In genomic region chr1:17189632-17190525, GRCh38 we compare ENCODE assay signal across 13 cellular contexts. TPM values are rescaled to one million over a fixed set of nuclear protein-coding genes. Genes with fewer than 3 reads are reported as not detected.
DNase-seq lines count a peak whose midpoint lies in the region; ATAC-seq and TF ChIP-seq lines count a peak whose summit lies in the region.
"Had no signal": no experiment of that assay in that cellular context is flagged by ENCODE, and none has a peak within 500 bp of the region (broad histone marks: within the 10 kb centered on the region; RNA-seq: fewer than 3 reads in every experiment).

No MANE protein-coding gene starts in this region.

- peak overlapping the region; percentile 56 for H3K56ac ChIP-seq in mesendoderm (ENCODE audit: low read length)

- no peak overlapping the region for H3K9ac ChIP-seq in mesendoderm (ENCODE audit: low read length)

- no peak overlapping the region for H3K4me3 ChIP-seq in mesendoderm (ENCODE audit: low read length)
- H3K4me3 ChIP-seq: gastroesophageal sphincter had no signal

- no peak for ATAC-seq in activated CD8-positive, alpha-beta T cell treated with anti-CD3 and anti-CD28 coated beads, Interleukin-2, amount 10 ng/mL, durations not matched to agents 7 days and 5 days
- ATAC-seq in HG03095 (IDR thresholded peaks at IDR 0.05; ENCODE audit: unreplicated experiment), result no peak
- ATAC-seq: gastroesophageal sphincter; naive thymus-derived CD8-positive, alpha-beta T cell had no signal

- H2AK5ac ChIP-seq in mesendoderm (ENCODE audit: low read length), result no peak overlapping the region

- DNase-seq in AG08395 (ENCODE audit: low spot score) (peak; percentile 96), LoVo (ENCODE audit: low spot score) (peak; percentile 78), chondrocyte (ENCODE audit: low spot score) (no peak), mesendoderm (peak; percentile 86)
- no peak for DNase-seq in effector CD8-positive, alpha-beta T cell (lab: John Stamatoyannopoulos, UW)
- DNase-seq in activated CD4-positive, alpha-beta T cell treated with anti-CD3 and anti-CD28 coated beads, Interleukin-2, amount 50 U/mL, for 48 hours, result no peak
- no peak for DNase-seq in activated CD8-positive, alpha-beta T cell treated with anti-CD3 and anti-CD28 coated beads, Interleukin-2, amount 10 ng/mL, durations not matched to agents 7 days and 5 days
- DNase-seq: activated naive CD4-positive, alpha-beta T cell treated with anti-CD3 and anti-CD28 coated beads, Interleukin-2, amount 50 U/mL, for 16 hours; C1 segment of cervical spinal cord had no signal

- peak overlapping the region; percentile 80 for H3K27ac Mint-ChIP-seq in chondrocyte (ENCODE audit: unreplicated experiment)
- no peak overlapping the region for H3K27ac Mint-ChIP-seq in activated CD8-positive, alpha-beta T cell treated with anti-CD3 and anti-CD28 coated beads, Interleukin-2, amount 10 ng/mL, durations not matched to agents 7 days and 5 days
- H3K27ac Mint-ChIP-seq: naive thymus-derived CD8-positive, alpha-beta T cell had no signal

- H3K36me3 ChIP-seq in mesendoderm (ENCODE audit: control insufficient read depth, insufficient read depth, low read length), result no peaks in the 10 kb centered on the region
- H3K36me3 ChIP-seq: gastroesophageal sphincter had no signal

- peak overlapping the region; percentile 13 for H3K4me3 Mint-ChIP-seq in chondrocyte (ENCODE audit: unreplicated experiment)
- H3K4me3 Mint-ChIP-seq in activated CD8-positive, alpha-beta T cell treated with anti-CD3 and anti-CD28 coated beads, Interleukin-2, amount 10 ng/mL, durations not matched to agents 7 days and 5 days, result no peak overlapping the region
- H3K4me3 Mint-ChIP-seq: naive thymus-derived CD8-positive, alpha-beta T cell had no signal

- H2BK5ac ChIP-seq in mesendoderm (ENCODE audit: low read length), result no peak overlapping the region

- no peak overlapping the region for H3K4ac ChIP-seq in mesendoderm (ENCODE audit: low read depth, low read length)

- H2BK120ac ChIP-seq in mesendoderm (ENCODE audit: low read depth, low read length), result no peak overlapping the region

- no peak overlapping the region for H3K23ac ChIP-seq in mesendoderm (ENCODE audit: low read length)

- H3K18ac ChIP-seq in mesendoderm (ENCODE audit: low read length), result no peak overlapping the region

- no CpG with 5 or more reads among the region's 12 CpGs for WGBS in mesendoderm (ENCODE audit: extremely low coverage, insufficient coverage, low lambda C conversion rate)

- H3K27me3 ChIP-seq in mesendoderm (ENCODE audit: insufficient read depth, low read length, poor library complexity), result no peaks in the 10 kb centered on the region

- no peak for TF ChIP-seq CTCF in chondrocyte (IDR thresholded peaks at IDR 0.05)

- no peak overlapping the region for H2BK15ac ChIP-seq in mesendoderm (replicated peaks; ENCODE audit: low read depth)

- H3K27ac ChIP-seq in mesendoderm (ENCODE audit: low read depth, low read length), result no peak overlapping the region
- H3K27ac ChIP-seq: gastroesophageal sphincter had no signal

- no peaks in the 10 kb centered on the region for H3K27me3 Mint-ChIP-seq in chondrocyte (ENCODE audit: low read depth)
- H3K27me3 Mint-ChIP-seq in activated CD8-positive, alpha-beta T cell treated with anti-CD3 and anti-CD28 coated beads, Interleukin-2, amount 10 ng/mL, durations not matched to agents 7 days and 5 days (ENCODE audit: low read depth), result peaks cover 22% of the 10 kb centered on the region

- H3K4me1 ChIP-seq in mesendoderm (ENCODE audit: control insufficient read depth, low read depth, low read length), result no peaks in the 10 kb centered on the region
- H3K4me1 ChIP-seq: gastroesophageal sphincter had no signal

- no peak overlapping the region for H3K4me2 ChIP-seq in mesendoderm (ENCODE audit: low read length)

- H4K8ac ChIP-seq in mesendoderm (ENCODE audit: low read depth, low read length), result no peak overlapping the region

- CTCF ChIA-PET in activated CD8-positive, alpha-beta T cell treated with anti-CD3 and anti-CD28 coated beads, Interleukin-2, amount 10 ng/mL, durations not matched to agents 7 days and 5 days (lab: Charles Lee), result no interaction called here

- H3K79me1 ChIP-seq in mesendoderm (ENCODE audit: low read length), result no peaks in the 10 kb centered on the region

- H3K4me1 Mint-ChIP-seq in chondrocyte (ENCODE audit: low read depth), result peaks cover 64% of the 10 kb centered on the region
- H3K4me1 Mint-ChIP-seq in activated CD8-positive, alpha-beta T cell treated with anti-CD3 and anti-CD28 coated beads, Interleukin-2, amount 10 ng/mL, durations not matched to agents 7 days and 5 days (ENCODE audit: low read depth), result peaks cover 11% of the 10 kb centered on the region

- H3K79me2 ChIP-seq in mesendoderm (ENCODE audit: control insufficient read depth, insufficient read depth, low read length), result no peaks in the 10 kb centered on the region

- POLR2A ChIA-PET in activated CD8-positive, alpha-beta T cell treated with anti-CD3 and anti-CD28 coated beads, Interleukin-2, amount 10 ng/mL, durations not matched to agents 7 days and 5 days (lab: Charles Lee), result interaction anchor here (0.6 kb wide), 1 partner anchor 162 kb away, joined by 3 read pairs; no protein-coding TSS in a partner anchor

- H3K9me3 Mint-ChIP-seq in chondrocyte (ENCODE audit: low read depth), result peaks cover 7% of the 10 kb centered on the region
- peaks cover 12% of the 10 kb centered on the region for H3K9me3 Mint-ChIP-seq in activated CD8-positive, alpha-beta T cell treated with anti-CD3 and anti-CD28 coated beads, Interleukin-2, amount 10 ng/mL, durations not matched to agents 7 days and 5 days (ENCODE audit: insufficient read depth)

- H3K36me3 Mint-ChIP-seq in chondrocyte (ENCODE audit: low read depth), result peaks cover 2% of the 10 kb centered on the region
- no peaks in the 10 kb centered on the region for H3K36me3 Mint-ChIP-seq in activated CD8-positive, alpha-beta T cell treated with anti-CD3 and anti-CD28 coated beads, Interleukin-2, amount 10 ng/mL, durations not matched to agents 7 days and 5 days (ENCODE audit: low read depth)

- H4K5ac ChIP-seq in mesendoderm (ENCODE audit: low read length), result no peak overlapping the region

RNA-seq across cellular contexts. Expression of gene PADI1, which starts 15.0 kb away (rescaled TPM):
- total RNA-seq in chondrocyte, result 0.41 to 0.97 TPM (median 0.70 TPM) in 3 replicates
- 0.11 TPM for polyA plus RNA-seq in mesendoderm (2013, experiment 1 of 2)
- 0.07 TPM for polyA plus RNA-seq in mesendoderm (2013, experiment 2 of 2)
- not detected for total RNA-seq in activated CD8-positive, alpha-beta T cell treated with anti-CD3 and anti-CD28 coated beads, Interleukin-2, amount 10 ng/mL, durations not matched to agents 7 days and 5 days
- total RNA-seq: naive thymus-derived CD8-positive, alpha-beta T cell; NCI-H460 had no signal
- polyA plus RNA-seq: naive thymus-derived CD8-positive, alpha-beta T cell had no signal

RNA-seq across cellular contexts. Expression of gene PADI3, which starts 59.0 kb away (rescaled TPM):
- not detected in 3 replicates for total RNA-seq in chondrocyte
- polyA plus RNA-seq in mesendoderm (2013, experiment 1 of 2), result 0.06 TPM
- 0.06 TPM for polyA plus RNA-seq in mesendoderm (2013, experiment 2 of 2)
- not detected for total RNA-seq in activated CD8-positive, alpha-beta T cell treated with anti-CD3 and anti-CD28 coated beads, Interleukin-2, amount 10 ng/mL, durations not matched to agents 7 days and 5 days
- total RNA-seq: naive thymus-derived CD8-positive, alpha-beta T cell; NCI-H460 had no signal
- polyA plus RNA-seq: naive thymus-derived CD8-positive, alpha-beta T cell had no signal

Comparison
In these comparisons a context has a peak if more than half of its experiments do, and no peak if none do; other contexts are left out.
1. DNase-seq: peak in AG08395 (single experiment), LoVo (single experiment) and mesendoderm (single experiment); none in chondrocyte (single experiment), effector CD8-positive, alpha-beta T cell (single experiment), activated CD4-positive, alpha-beta T cell treated with anti-CD3 and anti-CD28 coated beads, Interleukin-2, amount 50 U/mL, for 48 hours (0 of 2) and activated CD8-positive, alpha-beta T cell treated with anti-CD3 and anti-CD28 coated beads, Interleukin-2, amount 10 ng/mL, durations not matched to agents 7 days and 5 days (single experiment).